ENCODE assay signal across 18 cellular contexts in the genomic region with DNA sequence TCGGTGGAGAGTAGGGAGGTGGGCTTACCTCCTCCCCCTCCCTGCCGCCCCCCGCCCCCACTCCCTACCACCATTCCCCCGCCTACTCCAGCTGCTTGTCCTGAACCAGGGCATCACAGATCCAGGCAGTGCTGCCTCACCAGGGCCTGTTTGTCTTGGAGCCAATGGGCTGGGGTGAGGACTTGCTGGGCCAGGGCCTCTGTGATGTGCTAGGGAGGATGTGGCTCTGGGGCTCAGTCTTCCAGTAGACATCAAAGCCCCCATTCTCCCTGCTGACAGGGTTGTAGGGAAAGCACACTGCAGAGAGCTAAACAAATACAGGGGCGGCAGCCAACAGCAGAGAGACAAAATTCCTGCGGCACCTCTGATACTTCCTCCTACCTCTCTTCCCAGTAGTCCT. TPM values are rescaled to one million over a fixed set of nuclear protein-coding genes. Genes with fewer than 3 reads are reported as not detected.
DNase-seq lines count a peak whose midpoint lies in the region; ATAC-seq and TF ChIP-seq lines count a peak whose summit lies in the region.
"Had no signal": no experiment of that assay in that cellular context is flagged by ENCODE, and none has a peak within 500 bp of the region (broad histone marks: within the 10 kb centered on the region; RNA-seq: fewer than 3 reads in every experiment).

No MANE protein-coding gene starts in this region.

- in situ Hi-C loops in ACHN (cut with HindIII; ENCODE audit: low pct_ligation_motif_present, low pct_unique_long_range_greater_than_20kb, low sequenced_read_pairs), result no loop called here

- no peak for TF ChIP-seq CTCF in RWPE2 (IDR thresholded peaks at IDR 0.05; ENCODE audit: poor library complexity, severe bottlenecking)

- no peaks in the 10 kb centered on the region for H3K27me3 ChIP-seq in RWPE2 (ENCODE audit: insufficient read depth, poor library complexity, severe bottlenecking)
- H3K27me3 ChIP-seq: BE2C had no signal

- no peaks in the 10 kb centered on the region for H3K9me3 ChIP-seq in RWPE2 (ENCODE audit: severe bottlenecking)
- H3K9me3 ChIP-seq: BE2C, HAP-1 had no signal

- no peak overlapping the region for H3K4me3 ChIP-seq in RWPE2 (ENCODE audit: severe bottlenecking)
- H3K4me3 ChIP-seq: BLaER1 treated with 17β-estradiol and CSF1 and Interleukin-3, amounts not matched to agents 10 nM and 100 nM; HAP-1 had no signal

- intact Hi-C loops in sciatic nerve (cut with DNase I), result no loop called here

- no peaks in the 10 kb centered on the region for H3K36me3 ChIP-seq in RWPE2 (ENCODE audit: low read depth)
- H3K36me3 ChIP-seq: BE2C; BLaER1 treated with 17β-estradiol and CSF1 and Interleukin-3, amounts not matched to agents 10 nM and 100 nM; HAP-1 had no signal

- no peak for ATAC-seq in RWPE2 (ENCODE audit: low read depth)
- no peak for ATAC-seq in sciatic nerve

- no peak overlapping the region for H3K27ac ChIP-seq in RWPE2 (ENCODE audit: poor library complexity, severe bottlenecking)
- H3K27ac ChIP-seq: 22Rv1; BLaER1 treated with 17β-estradiol and CSF1 and Interleukin-3, amounts not matched to agents 10 nM and 100 nM had no signal

- DNase-seq in activated effector memory CD4-positive, alpha-beta T cell treated with anti-CD3 and anti-CD28 coated beads, Interleukin-2, amount 50 U/mL, for 16 hours, result peak; percentile 41
- DNase-seq in activated effector memory CD4-positive, alpha-beta T cell treated with Interleukin-2 at 50 U/mL for 16 hours, result no peak
- DNase-seq in RWPE2 (ENCODE audit: low spot score), result peak; percentile 28
- DNase-seq in sciatic nerve (ENCODE audit: low spot score), result peak; percentile 23
- DNase-seq in ACHN, result no peak
- DNase-seq in DMS153 treated with DMSO at 0.1 percent for 48 hours (lab: John Stamatoyannopoulos, UW; ENCODE audit: unreplicated experiment), result no peak
- DNase-seq: AML-193; BE2C; CD4-positive, alpha-beta T cell; CD8-positive, alpha-beta memory T cell; DMS 273 treated with DMSO at 0.1 percent for 48 hours; DMS53; DMS79 treated with DMSO at 0.1 percent for 48 hours; GOT3; HFFc6 had no signal

- H3K4me1 ChIP-seq in RWPE2 (ENCODE audit: insufficient read depth, poor library complexity, severe bottlenecking), result no peaks in the 10 kb centered on the region
- H3K4me1 ChIP-seq: BE2C, HAP-1 had no signal

RNA-seq across cellular contexts. Expression of a gene that starts 48.2 kb away (rescaled TPM):
- total RNA-seq in sciatic nerve, result 15.9 TPM

RNA-seq across cellular contexts. Expression of a gene that starts 59.6 kb away (rescaled TPM):
- total RNA-seq in sciatic nerve, result 15.7 TPM

Comparison
In these comparisons a context has a peak if more than half of its experiments do, and no peak if none do; other contexts are left out.
1. DNase-seq: peak in activated effector memory CD4-positive, alpha-beta T cell treated with anti-CD3 and anti-CD28 coated beads, Interleukin-2, amount 50 U/mL, for 16 hours (single experiment), RWPE2 (single experiment) and sciatic nerve (single experiment); none in activated effector memory CD4-positive, alpha-beta T cell treated with Interleukin-2 at 50 U/mL for 16 hours (single experiment), ACHN (single experiment) and DMS153 treated with DMSO at 0.1 percent for 48 hours (single experiment).